25 cellular contexts compared by ENCODE assay signal in genomic region chr7:117562732-117563131, GRCh38.
DNase-seq lines count a peak whose midpoint lies in the region; ATAC-seq and TF ChIP-seq lines count a peak whose summit lies in the region.
"Had no signal": no experiment of that assay in that cellular context is flagged by ENCODE, and none has a peak within 500 bp of the region (broad histone marks: within the 10 kb centered on the region; RNA-seq: fewer than 3 reads in every experiment).

No MANE protein-coding gene starts in this region.

- no peaks in the 10 kb centered on the region for H3K9me3 Mint-ChIP-seq in Caco-2 (ENCODE audit: unreplicated experiment)

- BruUV-seq in Caco-2 (replicated peaks; lab: Mats Ljungman, UMichigan): no TSS peak

- H3K27me3 ChIP-seq in Caco-2 (replicated peaks; ENCODE audit: control insufficient read depth, insufficient read depth, low read length): no peaks in the 10 kb centered on the region
- no peaks in the 10 kb centered on the region for H3K27me3 ChIP-seq in GM23248 (replicated peaks; ENCODE audit: insufficient read depth)
- H3K27me3 ChIP-seq: BLaER1 had no signal

- H3K4me2 ChIP-seq in GM23248 (ENCODE audit: unreplicated experiment): no peak overlapping the region
- H3K4me2 ChIP-seq: BLaER1 had no signal

- peak; percentile 40 for ATAC-seq in GM18519 (IDR thresholded peaks at IDR 0.05; ENCODE audit: low FRiP score, unreplicated experiment)
- ATAC-seq in mucosa of descending colon: no peak
- ATAC-seq in GM19395 (IDR thresholded peaks at IDR 0.05; ENCODE audit: unreplicated experiment): no peak
- ATAC-seq: HCT116, Panc1 had no signal

- TF ChIP-seq CTCF in Caco-2 (IDR thresholded peaks at IDR 0.05; ENCODE audit: insufficient read depth in 1 of 2, low read depth in 1 of 2, low read length in 1 of 2, severe bottlenecking in 1 of 2, unreplicated experiment in 1 of 2): no peak
- TF ChIP-seq CTCF in choroid plexus epithelial cell (conservative IDR thresholded peaks at IDR 0.05; ENCODE audit: low read depth, low read length): no peak
- TF ChIP-seq CTCF in mucosa of descending colon (IDR thresholded peaks at IDR 0.05): no peak

- peaks cover 42% of the 10 kb centered on the region for H3K4me1 ChIP-seq in Caco-2
- H3K4me1 ChIP-seq in mucosa of descending colon (ENCODE audit: low read depth): no peaks in the 10 kb centered on the region
- H3K4me1 ChIP-seq in GM23248 (ENCODE audit: insufficient read depth): no peaks in the 10 kb centered on the region
- H3K4me1 ChIP-seq: BLaER1 had no signal

- intact Hi-C loops in Caco-2 (cut with micrococcal nuclease; ENCODE audit: unreplicated experiment) (no loop called here), mucosa of descending colon (cut with DNase I, micrococcal nuclease) (no loop called here)

- H3K27ac ChIP-seq in KOPT-K1 (ENCODE audit: low read depth, low read length, poor library complexity, severe bottlenecking) (peak overlapping the region; percentile 67), GM23248 (no peak overlapping the region)
- H3K27ac ChIP-seq: BLaER1, RWPE1 had no signal

- WGBS in GM23248 (ENCODE audit: low coverage in 1 of 2, low lambda C conversion rate in 2 of 2, missing lambda C conversion rate in 2 of 2), 2 experiments: 6 to 8% methylated on average over 1 of the region's 1 CpG

- CTCF ChIA-PET in Caco-2 (lab: Charles Lee): no interaction called here

- no peaks in the 10 kb centered on the region for H3K9me2 ChIP-seq in GM23248 (ENCODE audit: insufficient read depth)

- POLR2A ChIA-PET in Caco-2 (lab: Charles Lee): interaction anchor here (0.6 kb wide), 1 partner anchor 27 kb away, joined by 11 read pairs; no protein-coding TSS in a partner anchor

- H3K27ac Mint-ChIP-seq in Caco-2 (ENCODE audit: unreplicated experiment): peak overlapping the region; percentile 52
- H3K27ac Mint-ChIP-seq: CD4-positive, CD25-positive, alpha-beta regulatory T cell had no signal

- H3K4me3 Mint-ChIP-seq in Caco-2 (ENCODE audit: unreplicated experiment): no peak overlapping the region
- H3K4me3 Mint-ChIP-seq: CD4-positive, CD25-positive, alpha-beta regulatory T cell had no signal

- peaks cover 21% of the 10 kb centered on the region for H3K4me1 Mint-ChIP-seq in Caco-2 (ENCODE audit: low read depth, unreplicated experiment)
- H3K4me1 Mint-ChIP-seq: CD4-positive, CD25-positive, alpha-beta regulatory T cell had no signal

- in situ Hi-C loops in GM23248 (cut with MboI): no loop called here

- H4K20me1 ChIP-seq in GM23248 (ENCODE audit: insufficient read depth): no peaks in the 10 kb centered on the region
- H4K20me1 ChIP-seq: BLaER1 had no signal

- H3K36me3 ChIP-seq in Caco-2 (ENCODE audit: control insufficient read depth, insufficient read depth, low read length): peaks cover 3% of the 10 kb centered on the region; the same call in 1 of the 2 replicates
- H3K36me3 ChIP-seq in KOPT-K1 (ENCODE audit: insufficient read depth, low read length): no peaks in the 10 kb centered on the region
- H3K36me3 ChIP-seq in mucosa of descending colon (ENCODE audit: low read depth): no peaks in the 10 kb centered on the region
- no peaks in the 10 kb centered on the region for H3K36me3 ChIP-seq in GM23248 (ENCODE audit: low read depth)
- H3K36me3 ChIP-seq: BLaER1 had no signal

- no peaks in the 10 kb centered on the region for H3K9me3 ChIP-seq in Caco-2
- peaks cover 3% of the 10 kb centered on the region for H3K9me3 ChIP-seq in KOPT-K1 (ENCODE audit: insufficient read depth, low read length, poor library complexity, severe bottlenecking)
- H3K9me3 ChIP-seq in mucosa of descending colon: no peaks in the 10 kb centered on the region
- H3K9me3 ChIP-seq in GM23248 (ENCODE audit: low read depth): no peaks in the 10 kb centered on the region
- H3K9me3 ChIP-seq: BLaER1 had no signal

- no peak overlapping the region for H3K9ac ChIP-seq in GM23248
- H3K9ac ChIP-seq: BLaER1 had no signal

- no peaks in the 10 kb centered on the region for H3F3A ChIP-seq in GM23248 (ENCODE audit: insufficient read depth)

- DNase-seq in Caco-2: no peak
- peak; percentile 12 for DNase-seq in choroid plexus epithelial cell (ENCODE audit: low read depth)
- DNase-seq in mucosa of descending colon: no peak
- no peak for DNase-seq in activated CD4-positive, alpha-beta T cell treated with anti-CD3 and anti-CD28 coated beads for 4 hours
- no peak for DNase-seq in GM23248
- DNase-seq: CD4-positive, CD25-positive, alpha-beta regulatory T cell; EL; GDM1; KBM-7; NCI-H1048; NCI-H1417 treated with DMSO at 0.1 percent for 48 hours; NCI-H1694 treated with DMSO at 0.1 percent for 48 hours; NCI-H2081; NCI-H2227 treated with DMSO at 0.1 percent for 48 hours; NCI-H510A; NCI-H69; SHP77; T-helper 1 cell had no signal

- no peaks in the 10 kb centered on the region for H3K79me2 ChIP-seq in GM23248 (ENCODE audit: insufficient read depth)

- peaks cover 56% of the 10 kb centered on the region for H3K36me3 Mint-ChIP-seq in Caco-2 (ENCODE audit: insufficient read depth, unreplicated experiment)
- H3K36me3 Mint-ChIP-seq: CD4-positive, CD25-positive, alpha-beta regulatory T cell had no signal

- no peak overlapping the region for H2AFZ ChIP-seq in GM23248

- no peaks in the 10 kb centered on the region for H3K27me3 Mint-ChIP-seq in Caco-2 (ENCODE audit: insufficient read depth, unreplicated experiment)
- H3K27me3 Mint-ChIP-seq: CD4-positive, CD25-positive, alpha-beta regulatory T cell had no signal

- H3K4me3 ChIP-seq in Caco-2 (ENCODE audit: low read depth, low read length) (no peak overlapping the region), choroid plexus epithelial cell (ENCODE audit: low read depth, low read length) (no peak overlapping the region), mucosa of descending colon (no peak overlapping the region), GM23248 (no peak overlapping the region)
- H3K4me3 ChIP-seq: BLaER1 had no signal
